Comparison of ENCODE assay signal across 13 cellular contexts in the genomic region with DNA sequence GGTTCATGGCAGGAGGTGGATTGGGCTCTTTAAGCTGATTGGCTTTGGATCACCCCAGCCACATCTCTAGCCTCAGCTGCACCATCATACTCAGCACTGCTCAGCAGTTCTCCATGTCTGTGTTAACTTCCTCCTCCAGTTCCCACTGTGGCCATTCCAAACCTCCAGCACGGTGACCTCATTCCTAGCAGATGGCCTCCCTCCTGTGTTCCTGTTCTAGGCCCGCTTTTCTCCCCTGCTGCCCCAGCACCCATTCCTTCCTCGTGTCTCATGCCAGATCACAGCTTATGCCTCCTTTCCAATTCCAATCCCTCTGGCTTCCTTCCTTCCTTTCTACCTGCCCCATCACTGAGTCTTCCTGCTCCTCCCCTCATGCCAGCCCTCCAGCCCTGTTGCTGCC.
DNase-seq lines count a peak whose midpoint lies in the region; ATAC-seq and TF ChIP-seq lines count a peak whose summit lies in the region.
"Had no signal": no experiment of that assay in that cellular context is flagged by ENCODE, and none has a peak within 500 bp of the region (broad histone marks: within the 10 kb centered on the region; RNA-seq: fewer than 3 reads in every experiment).

No MANE protein-coding gene starts in this region.

- no peak for ATAC-seq in GM18520 (IDR thresholded peaks at IDR 0.05; ENCODE audit: unreplicated experiment)
- no peak for ATAC-seq in CD8-positive, alpha-beta T cell

- H3K27ac Mint-ChIP-seq in CD8-positive, alpha-beta memory T cell, result peak overlapping the region in 6 of 8 donors; percentile 26 to 98 (median 66)
- H3K27ac Mint-ChIP-seq in CD8-positive, alpha-beta T cell, result no peak overlapping the region

- H3K9me3 Mint-ChIP-seq in CD8-positive, alpha-beta memory T cell, result no peaks in the 10 kb centered on the region
- no peaks in the 10 kb centered on the region for H3K9me3 Mint-ChIP-seq in CD8-positive, alpha-beta T cell
- H3K9me3 Mint-ChIP-seq: nephron had no signal

- H3K4me3 ChIP-seq in CD8-positive, alpha-beta memory T cell (ENCODE audit: low read length), result no peak overlapping the region
- no peak overlapping the region for H3K4me3 ChIP-seq in ascending aorta
- H3K4me3 ChIP-seq in CD8-positive, alpha-beta T cell (ENCODE audit: low read depth, low read length), result no peak overlapping the region
- H3K4me3 ChIP-seq: esophagus squamous epithelium, right lobe of liver had no signal

- no peaks in the 10 kb centered on the region for H3K4me1 ChIP-seq in CD8-positive, alpha-beta memory T cell (ENCODE audit: insufficient read depth, low read length)
- peaks cover under 1 to 24% of the 10 kb centered on the region in 2 donors for H3K4me1 ChIP-seq in ascending aorta
- no peaks in the 10 kb centered on the region for H3K4me1 ChIP-seq in CD8-positive, alpha-beta T cell (ENCODE audit: insufficient read depth, low read length)

- no peak for DNase-seq in CD8-positive, alpha-beta memory T cell
- DNase-seq in GM03348 (ENCODE audit: low spot score) (peak; percentile 24), ascending aorta (ENCODE audit: low spot score in 2 of 2) (no peak), kidney tubule cell (ENCODE audit: low spot score) (peak; percentile 70), DMS114 treated with DMSO at 0.1 percent for 48 hours (lab: John Stamatoyannopoulos, UW; ENCODE audit: unreplicated experiment) (no peak)
- no peak for DNase-seq in CD8-positive, alpha-beta T cell
- DNase-seq: esophagus squamous epithelium, KBM-7, NCI-H1436 treated with DMSO at 0.1 percent for 48 hours, NCI-H526 treated with DMSO at 0.1 percent for 48 hours, right lobe of liver had no signal

- no peaks in the 10 kb centered on the region for H3K27me3 Mint-ChIP-seq in CD8-positive, alpha-beta memory T cell
- H3K27me3 Mint-ChIP-seq in CD8-positive, alpha-beta T cell (ENCODE audit: low read depth), result no peaks in the 10 kb centered on the region

- H3K9me3 ChIP-seq in CD8-positive, alpha-beta memory T cell (ENCODE audit: low read length), result no peaks in the 10 kb centered on the region
- no peaks in the 10 kb centered on the region for H3K9me3 ChIP-seq in ascending aorta
- H3K9me3 ChIP-seq in CD8-positive, alpha-beta T cell (ENCODE audit: low read length), result no peaks in the 10 kb centered on the region
- H3K9me3 ChIP-seq: esophagus squamous epithelium, right lobe of liver had no signal

- H3K36me3 Mint-ChIP-seq in CD8-positive, alpha-beta memory T cell, result peaks cover 29 to 78% (median 49%) of the 10 kb centered on the region in 3 donors
- H3K36me3 Mint-ChIP-seq in CD8-positive, alpha-beta T cell, result peaks cover 47% of the 10 kb centered on the region

- intact Hi-C loops in ascending aorta (cut with DNase I), result no loop called here
- intact Hi-C loops in CD8-positive, alpha-beta T cell (cut with DNase I, micrococcal nuclease), result no loop called here

- H3K27me3 ChIP-seq in CD8-positive, alpha-beta memory T cell (ENCODE audit: insufficient read depth, low read length, poor library complexity, severe bottlenecking), result no peaks in the 10 kb centered on the region
- H3K27me3 ChIP-seq in ascending aorta, result no peaks in the 10 kb centered on the region
- no peaks in the 10 kb centered on the region for H3K27me3 ChIP-seq in CD8-positive, alpha-beta T cell (ENCODE audit: insufficient read depth, low read length)
- H3K27me3 ChIP-seq: esophagus squamous epithelium, right lobe of liver had no signal

- H3K4me1 Mint-ChIP-seq in CD8-positive, alpha-beta memory T cell, result peaks cover 13 to 27% (median 20%) of the 10 kb centered on the region in 3 donors
- peaks cover 4% of the 10 kb centered on the region for H3K4me1 Mint-ChIP-seq in CD8-positive, alpha-beta T cell (ENCODE audit: low read depth)

- H3K27ac ChIP-seq in CD8-positive, alpha-beta memory T cell (ENCODE audit: low read depth, low read length), result no peak overlapping the region
- peak overlapping the region; percentile 39 to 94 for H3K27ac ChIP-seq in ascending aorta
- no peak overlapping the region for H3K27ac ChIP-seq in CD8-positive, alpha-beta T cell (ENCODE audit: low read depth, low read length)
- H3K27ac ChIP-seq: esophagus squamous epithelium, right lobe of liver had no signal

- H3K4me3 Mint-ChIP-seq in CD8-positive, alpha-beta memory T cell, result no peak overlapping the region
- H3K4me3 Mint-ChIP-seq in CD8-positive, alpha-beta T cell, result no peak overlapping the region
- H3K4me3 Mint-ChIP-seq: nephron had no signal

- POLR2A ChIA-PET in CD8-positive, alpha-beta memory T cell (lab: Charles Lee), result no interaction called here
- POLR2A ChIA-PET in CD8-positive, alpha-beta T cell (lab: Charles Lee), result interaction anchor here (2.0 kb wide), 1 partner anchor 11 kb away, joined by 6 read pairs; no protein-coding TSS in a partner anchor

- no peak for TF ChIP-seq CTCF in ascending aorta (IDR thresholded peaks at IDR 0.05)
- TF ChIP-seq CTCF in CD8-positive, alpha-beta T cell (IDR thresholded peaks at IDR 0.05), result no peak

- CTCF ChIA-PET in CD8-positive, alpha-beta memory T cell (lab: Charles Lee), result interaction anchor here (1.6 kb wide), 1 partner anchor 8 kb away, joined by 4 read pairs; no protein-coding TSS in a partner anchor
- CTCF ChIA-PET in CD8-positive, alpha-beta T cell (lab: Charles Lee), result interaction anchor here (0.6 kb wide), 1 partner anchor 24 kb away, joined by 3 read pairs; no protein-coding TSS in a partner anchor

- H3K36me3 ChIP-seq in CD8-positive, alpha-beta memory T cell (ENCODE audit: insufficient read depth, low read length), result peaks cover 15% of the 10 kb centered on the region
- H3K36me3 ChIP-seq in ascending aorta, result peaks cover 73 to 83% of the 10 kb centered on the region in 2 donors
- H3K36me3 ChIP-seq in CD8-positive, alpha-beta T cell (ENCODE audit: insufficient read depth, low read length), result no peaks in the 10 kb centered on the region

Comparison
In these comparisons a context has a peak if more than half of its experiments do, and no peak if none do; other contexts are left out.
1. DNase-seq: peak in GM03348 (single experiment) and kidney tubule cell (single experiment); none in CD8-positive, alpha-beta memory T cell (0 of 5), ascending aorta (0 of 2), DMS114 treated with DMSO at 0.1 percent for 48 hours (single experiment) and CD8-positive, alpha-beta T cell (0 of 7).
2. H3K27ac ChIP-seq: peak in ascending aorta (2 of 2); none in CD8-positive, alpha-beta memory T cell (single experiment) and CD8-positive, alpha-beta T cell (single experiment).